Comparison of ENCODE assay signal across 8 cellular contexts in the genomic region with DNA sequence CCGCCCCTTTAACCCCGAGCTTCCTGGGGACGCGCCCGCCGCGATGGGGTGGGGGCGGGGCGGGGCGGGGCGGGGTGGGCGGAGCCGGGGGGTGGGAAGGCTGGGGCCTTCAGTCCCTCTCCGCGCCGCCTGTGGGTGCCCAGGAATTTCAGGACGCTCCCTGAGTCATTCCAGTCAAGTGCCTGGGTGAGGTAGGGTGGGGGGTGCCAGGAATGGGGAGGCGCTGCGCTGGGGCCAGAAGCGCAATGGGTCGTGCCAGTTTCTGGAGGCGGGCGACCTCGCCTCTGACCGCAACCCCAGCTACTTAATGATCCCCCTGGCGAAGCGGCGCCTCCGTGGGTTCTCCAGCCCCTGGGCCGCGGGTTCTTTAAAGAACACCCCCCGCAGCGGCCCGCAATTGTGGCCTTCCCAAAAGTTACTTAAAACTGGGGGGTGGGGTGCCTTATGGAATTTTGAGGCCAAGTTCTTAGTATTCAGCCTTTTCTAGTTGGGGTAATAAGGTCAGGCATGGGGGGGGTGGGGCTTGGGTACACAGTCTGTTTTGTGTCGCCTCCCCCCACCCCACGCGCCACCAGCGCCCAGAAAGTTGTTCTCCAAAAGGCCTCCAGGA.
DNase-seq lines count a peak whose midpoint lies in the region; ATAC-seq and TF ChIP-seq lines count a peak whose summit lies in the region.

No MANE protein-coding gene starts in this region.

- H3K4me1 Mint-ChIP-seq in stimulated activated naive CD8-positive, alpha-beta T cell treated with anti-CD3 and anti-CD28 coated beads, Interleukin-15, amount 100 ng/mL, for 72 hours: peaks cover 64% of the 10 kb centered on the region

- DNase-seq in EH (ENCODE audit: low read depth) (peak; percentile 95), SK-N-MC (ENCODE audit: low read depth, low spot score) (no peak), cerebellar cortex (ENCODE audit: low spot score) (peak; percentile 54), left kidney (ENCODE audit: low read depth, low spot score) (peak; percentile 65)
- DNase-seq in stimulated activated naive CD8-positive, alpha-beta T cell treated with anti-CD3 and anti-CD28 coated beads, Interleukin-15, amount 100 ng/mL, for 72 hours: peak; percentile 60 to 71

- H3K27ac Mint-ChIP-seq in stimulated activated naive CD8-positive, alpha-beta T cell treated with anti-CD3 and anti-CD28 coated beads, Interleukin-15, amount 100 ng/mL, for 72 hours: no peak overlapping the region

- H3K9me3 Mint-ChIP-seq in stimulated activated naive CD8-positive, alpha-beta T cell treated with anti-CD3 and anti-CD28 coated beads, Interleukin-15, amount 100 ng/mL, for 72 hours: no peaks in the 10 kb centered on the region

- TF ChIP-seq EP300 in Ishikawa (IDR thresholded peaks at IDR 0.05; ENCODE audit: borderline replicate concordance): peak; percentile 77

- H3K4me3 Mint-ChIP-seq in stimulated activated naive CD8-positive, alpha-beta T cell treated with anti-CD3 and anti-CD28 coated beads, Interleukin-15, amount 100 ng/mL, for 72 hours: peak overlapping the region; percentile 85 to 92

- TF ChIP-seq RAD21 in Ishikawa (IDR thresholded peaks at IDR 0.05; ENCODE audit: low read depth): no peak

- no peak overlapping the region for H3K9ac ChIP-seq in SK-N-MC (ENCODE audit: insufficient read length)

- H3K4me3 ChIP-seq in SK-N-MC: peak overlapping the region; percentile 79

- H3K27me3 Mint-ChIP-seq in stimulated activated naive CD8-positive, alpha-beta T cell treated with anti-CD3 and anti-CD28 coated beads, Interleukin-15, amount 100 ng/mL, for 72 hours: no peaks in the 10 kb centered on the region

- no peak for ATAC-seq in stimulated activated naive CD8-positive, alpha-beta T cell treated with anti-CD3 and anti-CD28 coated beads, Interleukin-15, amount 100 ng/mL, for 72 hours
- no peak for ATAC-seq in GM19328 (IDR thresholded peaks at IDR 0.05; ENCODE audit: unreplicated experiment)
- no peak for ATAC-seq in GM19463 (IDR thresholded peaks at IDR 0.05; ENCODE audit: unreplicated experiment)

- peak overlapping the region; percentile 54; the same call in 1 of the 2 replicates for H3K27ac ChIP-seq in SK-N-MC

- no peaks in the 10 kb centered on the region for H3K36me3 ChIP-seq in SK-N-MC (ENCODE audit: insufficient read depth, low read length)

- no peaks in the 10 kb centered on the region for H3K9me3 ChIP-seq in SK-N-MC (ENCODE audit: low read depth, low read length)

TF ChIP-seq in Ishikawa, 13 proteins besides CTCF, POLR2A, EP300 and RAD21:
- TF ChIP-seq, protein P1, sequence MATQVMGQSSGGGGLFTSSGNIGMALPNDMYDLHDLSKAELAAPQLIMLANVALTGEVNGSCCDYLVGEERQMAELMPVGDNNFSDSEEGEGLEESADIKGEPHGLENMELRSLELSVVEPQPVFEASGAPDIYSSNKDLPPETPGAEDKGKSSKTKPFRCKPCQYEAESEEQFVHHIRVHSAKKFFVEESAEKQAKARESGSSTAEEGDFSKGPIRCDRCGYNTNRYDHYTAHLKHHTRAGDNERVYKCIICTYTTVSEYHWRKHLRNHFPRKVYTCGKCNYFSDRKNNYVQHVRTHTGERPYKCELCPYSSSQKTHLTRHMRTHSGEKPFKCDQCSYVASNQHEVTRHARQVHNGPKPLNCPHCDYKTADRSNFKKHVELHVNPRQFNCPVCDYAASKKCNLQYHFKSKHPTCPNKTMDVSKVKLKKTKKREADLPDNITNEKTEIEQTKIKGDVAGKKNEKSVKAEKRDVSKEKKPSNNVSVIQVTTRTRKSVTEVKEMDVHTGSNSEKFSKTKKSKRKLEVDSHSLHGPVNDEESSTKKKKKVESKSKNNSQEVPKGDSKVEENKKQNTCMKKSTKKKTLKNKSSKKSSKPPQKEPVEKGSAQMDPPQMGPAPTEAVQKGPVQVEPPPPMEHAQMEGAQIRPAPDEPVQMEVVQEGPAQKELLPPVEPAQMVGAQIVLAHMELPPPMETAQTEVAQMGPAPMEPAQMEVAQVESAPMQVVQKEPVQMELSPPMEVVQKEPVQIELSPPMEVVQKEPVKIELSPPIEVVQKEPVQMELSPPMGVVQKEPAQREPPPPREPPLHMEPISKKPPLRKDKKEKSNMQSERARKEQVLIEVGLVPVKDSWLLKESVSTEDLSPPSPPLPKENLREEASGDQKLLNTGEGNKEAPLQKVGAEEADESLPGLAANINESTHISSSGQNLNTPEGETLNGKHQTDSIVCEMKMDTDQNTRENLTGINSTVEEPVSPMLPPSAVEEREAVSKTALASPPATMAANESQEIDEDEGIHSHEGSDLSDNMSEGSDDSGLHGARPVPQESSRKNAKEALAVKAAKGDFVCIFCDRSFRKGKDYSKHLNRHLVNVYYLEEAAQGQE (IDR thresholded peaks at IDR 0.05; ENCODE audit: low read depth): no peak
- TF ChIP-seq ZBTB7A (IDR thresholded peaks at IDR 0.05; ENCODE audit: low read depth) (no peak; the same call in 1 of the 2 replicates), CEBPB (IDR thresholded peaks at IDR 0.05) (0 out of 2 replicates have a peak, but pooled peaks have one; percentile 5), EGR1 (IDR thresholded peaks at IDR 0.05) (peak; percentile 51; the same call in 1 of the 2 replicates), TAF1 (IDR thresholded peaks at IDR 0.05; ENCODE audit: low read depth) (no peak), NFIC (IDR thresholded peaks at IDR 0.05) (peak; percentile 84), TCF12 (IDR thresholded peaks at IDR 0.05; ENCODE audit: low read depth) (peak; percentile 82), YY1 (IDR thresholded peaks at IDR 0.05; ENCODE audit: low read depth) (no peak), CREB1 (IDR thresholded peaks at IDR 0.05; ENCODE audit: low read depth) (no peak), TEAD4 (IDR thresholded peaks at IDR 0.05) (peak; percentile 94), FOXM1 (IDR thresholded peaks at IDR 0.05; ENCODE audit: borderline replicate concordance, low read depth) (no peak)
- TF ChIP-seq, protein P2, sequence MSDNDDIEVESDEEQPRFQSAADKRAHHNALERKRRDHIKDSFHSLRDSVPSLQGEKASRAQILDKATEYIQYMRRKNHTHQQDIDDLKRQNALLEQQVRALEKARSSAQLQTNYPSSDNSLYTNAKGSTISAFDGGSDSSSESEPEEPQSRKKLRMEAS (IDR thresholded peaks at IDR 0.05): peak; percentile 1; the same call in 1 of the 2 replicates
- TF ChIP-seq, protein P3, sequence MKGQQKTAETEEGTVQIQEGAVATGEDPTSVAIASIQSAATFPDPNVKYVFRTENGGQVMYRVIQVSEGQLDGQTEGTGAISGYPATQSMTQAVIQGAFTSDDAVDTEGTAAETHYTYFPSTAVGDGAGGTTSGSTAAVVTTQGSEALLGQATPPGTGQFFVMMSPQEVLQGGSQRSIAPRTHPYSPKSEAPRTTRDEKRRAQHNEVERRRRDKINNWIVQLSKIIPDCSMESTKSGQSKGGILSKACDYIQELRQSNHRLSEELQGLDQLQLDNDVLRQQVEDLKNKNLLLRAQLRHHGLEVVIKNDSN (IDR thresholded peaks at IDR 0.05): 0 out of 2 replicates have a peak, but pooled peaks have one; percentile 2
